In genomic region chr17:21081967-21082366, GRCh38 we compare ENCODE assay signal across 1 cellular context.
TF ChIP-seq lines count a peak whose summit lies in the region.

No MANE protein-coding gene starts in this region.

TF ChIP-seq in K562, 482 proteins besides CTCF, POLR2A, EP300 and RAD21 (continued from another document):
- TF ChIP-seq THRB (CRISPR knock-in tag; conservative IDR thresholded peaks at IDR 0.05) (no peak), TARDBP (IDR thresholded peaks at IDR 0.05) (no peak), HCFC1 (IDR thresholded peaks at IDR 0.05; ENCODE audit: low read depth, low read length) (no peak), ZNF655 (CRISPR knock-in tag; IDR thresholded peaks at IDR 0.05) (no peak), HBP1 (CRISPR knock-in tag; IDR thresholded peaks at IDR 0.05) (no peak), TEAD1 (CRISPR knock-in tag; IDR thresholded peaks at IDR 0.05) (no peak), POLR2H (tag; IDR thresholded peaks at IDR 0.05; ENCODE audit: low read depth) (peak; percentile 85), ZNF165 (CRISPR knock-in tag; IDR thresholded peaks at IDR 0.05; ENCODE audit: borderline replicate concordance) (no peak), FIP1L1 (IDR thresholded peaks at IDR 0.05; ENCODE audit: low read depth, low read length, poor library complexity, severe bottlenecking) (no peak), ZNF274 (IDR thresholded peaks at IDR 0.05; ENCODE audit: borderline replicate concordance, low read depth, low read length) (no peak), MTA3 (IDR thresholded peaks at IDR 0.05; ENCODE audit: borderline replicate concordance) (0 out of 2 replicates have a peak, but pooled peaks have one; percentile 28), ZNF609 (CRISPR knock-in tag; IDR thresholded peaks at IDR 0.05; ENCODE audit: borderline replicate concordance) (no peak), RFX1 (IDR thresholded peaks at IDR 0.05) (peak; percentile 51; the same call in 1 of the 2 replicates), CBX2 (IDR thresholded peaks at IDR 0.05; ENCODE audit: insufficient read depth, low read length, poor library complexity, severe bottlenecking) (no peak), ZBTB26 (CRISPR knock-in tag; IDR thresholded peaks at IDR 0.05) (no peak), PRDM10 (IDR thresholded peaks at IDR 0.05; ENCODE audit: partially characterized antibody) (peak; percentile 59)
